8 cellular contexts compared by ENCODE assay signal in genomic region chr1:226662704-226663326, GRCh38.
DNase-seq lines count a peak whose midpoint lies in the region; ATAC-seq, FAIRE-seq and TF ChIP-seq lines count a peak whose summit lies in the region.

No MANE protein-coding gene starts in this region.

- H3K4me1 Mint-ChIP-seq in activated CD8-positive, alpha-beta memory T cell treated with anti-CD3 and anti-CD28 coated beads, Interleukin-2, amount 10 ng/mL, durations not matched to agents 7 days and 5 days = peaks cover 85% of the 10 kb centered on the region
- peaks cover 0 to 55% (median 0%) of the 10 kb centered on the region in 4 donors for H3K4me1 Mint-ChIP-seq in naive thymus-derived CD8-positive, alpha-beta T cell

- H3K9me1 ChIP-seq in endothelial cell of umbilical vein (replicated peaks; ENCODE audit: control insufficient read depth, extremely low read depth, insufficient read depth, low read length) = no peaks in the 10 kb centered on the region

- no peaks in the 10 kb centered on the region for H3K27me3 ChIP-seq in endothelial cell of umbilical vein (ENCODE audit: control insufficient read depth in 2 of 2, insufficient read depth in 2 of 2, low read length in 2 of 2)
- H3K27me3 ChIP-seq in stomach = no peaks in the 10 kb centered on the region

- no TSS peak for BruUV-seq in endothelial cell of umbilical vein (replicated peaks; lab: Mats Ljungman, UMichigan)

- intact Hi-C loops in endothelial cell of umbilical vein (cut with micrococcal nuclease) (loop anchor here (5.0 kb wide), 1 partner anchor 74 kb away; the partner anchor contains the start of gene ITPKB), stomach (cut with DNase I; ENCODE audit: low total_unique reads) (no loop called here)

- no peaks in the 10 kb centered on the region for H3K79me2 ChIP-seq in endothelial cell of umbilical vein (ENCODE audit: control insufficient read depth, insufficient read depth, low read length)

- H3K27ac Mint-ChIP-seq in activated CD8-positive, alpha-beta memory T cell treated with anti-CD3 and anti-CD28 coated beads, Interleukin-2, amount 10 ng/mL, durations not matched to agents 7 days and 5 days = peak overlapping the region; percentile 84
- peak overlapping the region in 1 of 10 donors; percentile 97 for H3K27ac Mint-ChIP-seq in naive thymus-derived CD8-positive, alpha-beta T cell

- no peaks in the 10 kb centered on the region for H3K27me3 Mint-ChIP-seq in activated CD8-positive, alpha-beta memory T cell treated with anti-CD3 and anti-CD28 coated beads, Interleukin-2, amount 10 ng/mL, durations not matched to agents 7 days and 5 days
- H3K27me3 Mint-ChIP-seq in naive thymus-derived CD8-positive, alpha-beta T cell = no peaks in the 10 kb centered on the region

- 36 to 69% (median 44%) methylated on average over 13 of the region's 13 CpGs for WGBS in stomach, 5 donors

- peak; percentile 75 for DNase-seq in GM12891 (ENCODE audit: insufficient read length, low spot score)
- DNase-seq in NCI-H69 (lab: John Stamatoyannopoulos, UW) = peak; percentile 66
- peak; percentile 96 for DNase-seq in activated CD8-positive, alpha-beta memory T cell treated with anti-CD3 and anti-CD28 coated beads, Interleukin-2, amount 10 ng/mL, durations not matched to agents 7 days and 5 days
- peak; percentile 86 for DNase-seq in endothelial cell of umbilical vein (ENCODE audit: low read depth, low spot score)
- DNase-seq in naive thymus-derived CD8-positive, alpha-beta T cell = peak; percentile 61 to 93 (median 84)
- DNase-seq in stomach = peak; percentile 59
- DNase-seq in NCI-H2081 treated with DMSO at 0.1 percent for 48 hours (lab: John Stamatoyannopoulos, UW) = no peak

- no peaks in the 10 kb centered on the region for H3K36me3 Mint-ChIP-seq in activated CD8-positive, alpha-beta memory T cell treated with anti-CD3 and anti-CD28 coated beads, Interleukin-2, amount 10 ng/mL, durations not matched to agents 7 days and 5 days
- peaks cover 0 to 43% (median 3%) of the 10 kb centered on the region in 3 donors for H3K36me3 Mint-ChIP-seq in naive thymus-derived CD8-positive, alpha-beta T cell

- peak; percentile 100 for FAIRE-seq in GM12891 (lab: Jason Lieb, UNC)
- peak; percentile 98 for FAIRE-seq in endothelial cell of umbilical vein (lab: Jason Lieb, UNC)

- no peaks in the 10 kb centered on the region for H4K20me1 ChIP-seq in endothelial cell of umbilical vein (replicated peaks; ENCODE audit: control insufficient read depth, extremely low read depth, insufficient read depth, low read length)

- H3K36me3 ChIP-seq in endothelial cell of umbilical vein (ENCODE audit: control insufficient read depth in 2 of 2, extremely low read depth in 1 of 2, insufficient read depth in 2 of 2, low read length in 2 of 2) (no peaks in the 10 kb centered on the region), stomach (no peaks in the 10 kb centered on the region)

- TF ChIP-seq EP300 in stomach (IDR thresholded peaks at IDR 0.05) = peak; percentile 64

- peak; percentile 90 for ATAC-seq in HG02623 (IDR thresholded peaks at IDR 0.05; ENCODE audit: unreplicated experiment)
- peak; percentile 94 for ATAC-seq in activated CD8-positive, alpha-beta memory T cell treated with anti-CD3 and anti-CD28 coated beads, Interleukin-2, amount 10 ng/mL, durations not matched to agents 7 days and 5 days
- peak; percentile 83 to 88 for ATAC-seq in naive thymus-derived CD8-positive, alpha-beta T cell

- H3K4me3 ChIP-seq in endothelial cell of umbilical vein (replicated peaks in 1 of 3; ENCODE audit: insufficient read depth in 1 of 3, low read depth in 1 of 3, low read length in 3 of 3) (no peak overlapping the region), stomach (no peak overlapping the region)

- POLR2A ChIA-PET in endothelial cell of umbilical vein (lab: Charles Lee) = no interaction called here
- POLR2A ChIA-PET in naive thymus-derived CD8-positive, alpha-beta T cell (lab: Charles Lee) = interaction anchor here (1.2 to 33.5 kb wide), 6 partner anchors 9 to 68 kb away, joined by 3 to 613 read pairs (median 7); no protein-coding TSS in a partner anchor

- TF ChIP-seq CTCF in endothelial cell of umbilical vein (IDR thresholded peaks at IDR 0.05; ENCODE audit: extremely low read depth in 1 of 2, insufficient read depth in 1 of 2, low read depth in 1 of 2, low read length in 2 of 2) = no peak
- TF ChIP-seq CTCF in stomach (IDR thresholded peaks at IDR 0.05) = no peak

- H3K9me3 ChIP-seq in endothelial cell of umbilical vein (replicated peaks; ENCODE audit: control insufficient read depth, insufficient read depth, low read length) = no peaks in the 10 kb centered on the region
- no peaks in the 10 kb centered on the region for H3K9me3 ChIP-seq in stomach

- peak overlapping the region; percentile 20 for H3K4me2 ChIP-seq in endothelial cell of umbilical vein (ENCODE audit: insufficient read depth, low read length)

- TF ChIP-seq POLR2A in GM12891 (IDR thresholded peaks at IDR 0.05; ENCODE audit: low read depth, low read length) (no peak), endothelial cell of umbilical vein (IDR thresholded peaks at IDR 0.05; ENCODE audit: low read depth, low read length) (no peak), stomach (IDR thresholded peaks at IDR 0.05) (no peak)

- H3K27ac ChIP-seq in endothelial cell of umbilical vein (ENCODE audit: insufficient read depth, low read depth, low read length) (peak overlapping the region; percentile 86), stomach (peak overlapping the region in 1 of 5 donors; percentile 38)

- peaks cover 51% of the 10 kb centered on the region for H3K4me1 ChIP-seq in endothelial cell of umbilical vein (ENCODE audit: control insufficient read depth, extremely low read depth, insufficient read depth, low read length)
- peaks cover 0 to 100% (median 80%) of the 10 kb centered on the region in 4 donors for H3K4me1 ChIP-seq in stomach

- peak overlapping the region; percentile 1 for H3K9ac ChIP-seq in endothelial cell of umbilical vein (replicated peaks; ENCODE audit: extremely low read depth, insufficient read depth, low read length)

- dilution Hi-C loops in endothelial cell of umbilical vein (cut with MboI; ENCODE audit: extremely low pct_ligation_motif_present, low sequenced_read_pairs) = no loop called here

- H3K4me3 Mint-ChIP-seq in activated CD8-positive, alpha-beta memory T cell treated with anti-CD3 and anti-CD28 coated beads, Interleukin-2, amount 10 ng/mL, durations not matched to agents 7 days and 5 days = peak overlapping the region; percentile 42
- H3K4me3 Mint-ChIP-seq in naive thymus-derived CD8-positive, alpha-beta T cell = peak overlapping the region in 9 of 10 donors; percentile 54 to 91 (median 81)

- CTCF ChIA-PET in activated CD8-positive, alpha-beta memory T cell treated with anti-CD3 and anti-CD28 coated beads, Interleukin-2, amount 10 ng/mL, durations not matched to agents 7 days and 5 days (lab: Charles Lee) = interaction anchor here (0.6 to 3.1 kb wide), 15 partner anchors 9 to 77 kb away, joined by 3 to 13 read pairs (median 5); partner anchors contain the start of gene ITPKB
- CTCF ChIA-PET in endothelial cell of umbilical vein (lab: Charles Lee) = interaction anchor here (1.0 to 1.6 kb wide), 7 partner anchors 17 to 785 kb away, joined by 3 to 6 read pairs (median 3); no protein-coding TSS in a partner anchor

- H2AFZ ChIP-seq in endothelial cell of umbilical vein (ENCODE audit: low read depth, low read length) = no peak overlapping the region

- no peaks in the 10 kb centered on the region for H3K9me3 Mint-ChIP-seq in activated CD8-positive, alpha-beta memory T cell treated with anti-CD3 and anti-CD28 coated beads, Interleukin-2, amount 10 ng/mL, durations not matched to agents 7 days and 5 days (ENCODE audit: low read depth)
- H3K9me3 Mint-ChIP-seq in naive thymus-derived CD8-positive, alpha-beta T cell = no peaks in the 10 kb centered on the region

TF ChIP-seq in GM12891, 5 proteins besides CTCF, POLR2A, EP300 and RAD21:
- TF ChIP-seq SPI1 (IDR thresholded peaks at IDR 0.05; ENCODE audit: low read depth, low read length) (0 out of 2 replicates have a peak, but pooled peaks have one; percentile 20), PAX5 (IDR thresholded peaks at IDR 0.05; ENCODE audit: insufficient read depth, low read length, severe bottlenecking) (peak; percentile 96), POLR2AphosphoS5 (IDR thresholded peaks at IDR 0.05; ENCODE audit: low read depth, low read length) (no peak; the same call in 1 of the 2 replicates), POU2F2 (IDR thresholded peaks at IDR 0.05; ENCODE audit: low read depth, low read length) (peak; percentile 87)

TF ChIP-seq in endothelial cell of umbilical vein, 7 proteins besides CTCF, POLR2A, EP300 and RAD21:
- TF ChIP-seq FOS (IDR thresholded peaks at IDR 0.05; ENCODE audit: borderline replicate concordance, insufficient read depth, low read length) (peak; percentile 92), JUN (IDR thresholded peaks at IDR 0.05; ENCODE audit: borderline replicate concordance, insufficient read depth, insufficient read length, low read depth) (peak; percentile 79), POLR2AphosphoS5 (IDR thresholded peaks at IDR 0.05; ENCODE audit: insufficient read depth, low read depth, low read length) (peak; percentile 45), MYC (IDR thresholded peaks at IDR 0.05; ENCODE audit: low read depth, low read length) (no peak), GATA2 (IDR thresholded peaks at IDR 0.05; ENCODE audit: insufficient read depth, insufficient read length, low read depth, low read length) (no peak), EZH2 (IDR thresholded peaks at IDR 0.05; ENCODE audit: borderline replicate concordance, low read depth, low read length, severe bottlenecking) (no peak)
- TF ChIP-seq, protein P1, sequence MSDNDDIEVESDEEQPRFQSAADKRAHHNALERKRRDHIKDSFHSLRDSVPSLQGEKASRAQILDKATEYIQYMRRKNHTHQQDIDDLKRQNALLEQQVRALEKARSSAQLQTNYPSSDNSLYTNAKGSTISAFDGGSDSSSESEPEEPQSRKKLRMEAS (IDR thresholded peaks at IDR 0.05; ENCODE audit: insufficient read depth, insufficient read length) = peak; percentile 62
